8 cellular contexts compared by ENCODE assay signal in the genomic region with DNA sequence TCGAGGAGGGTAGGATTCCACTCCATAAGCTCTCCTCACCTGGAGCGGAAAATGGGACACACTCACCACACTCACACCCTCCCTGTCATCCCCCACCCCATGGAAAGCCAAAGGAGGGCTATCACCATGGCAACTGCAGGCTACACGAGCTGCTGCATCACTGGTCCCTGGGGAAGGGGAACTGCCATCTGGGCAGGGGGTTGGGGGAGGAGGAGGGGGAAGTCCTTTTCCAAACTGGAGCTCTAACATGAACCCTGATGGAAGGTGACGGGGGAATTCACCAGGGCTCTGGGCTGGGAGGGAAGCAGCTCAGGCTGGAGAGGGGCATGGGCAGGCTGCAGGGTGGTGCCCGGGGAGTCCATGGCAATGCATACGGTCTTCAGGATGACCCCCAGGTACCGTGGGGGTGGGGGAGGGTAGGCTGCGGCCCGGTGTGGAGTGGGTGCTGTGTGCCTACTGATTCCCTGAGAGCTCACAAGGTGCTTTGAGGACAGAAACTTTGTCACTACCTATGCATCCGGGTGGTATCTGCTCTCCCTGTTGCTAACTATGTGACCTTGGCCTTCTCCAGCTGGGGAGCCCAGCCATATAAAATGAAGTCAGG.
DNase-seq lines count a peak whose midpoint lies in the region; ATAC-seq, FAIRE-seq and TF ChIP-seq lines count a peak whose summit lies in the region.

No MANE protein-coding gene starts in this region.

- no peaks in the 10 kb centered on the region for H3K79me2 ChIP-seq in H1 (ENCODE audit: control insufficient read depth in 1 of 2, insufficient read depth in 2 of 2, low read length in 2 of 2)

- H3K56ac ChIP-seq in H1 (replicated peaks; ENCODE audit: insufficient read length, low read depth, low read length): no peak overlapping the region

- 71% methylated on average over 10 of the region's 10 CpGs; no CpG with 5 or more reads in 1 of the 2 experiments for WGBS in H1 (ENCODE audit: extremely low coverage in 1 of 2, insufficient coverage in 1 of 2, insufficient read length in 1 of 2, insufficient replicate concordance in 2 of 2, low coverage in 1 of 2, low lambda C conversion rate in 2 of 2, missing lambda C conversion rate in 1 of 2), 2 experiments

- peak overlapping the region; percentile 65 for H2BK120ac ChIP-seq in H1 (replicated peaks; ENCODE audit: low read depth, low read length)

- peaks cover 5% of the 10 kb centered on the region; the same call in 1 of the 2 replicates for H3K23me2 ChIP-seq in H1 (ENCODE audit: low read depth, low read length)

- no peaks in the 10 kb centered on the region for H4K20me1 ChIP-seq in H1 (replicated peaks in 1 of 2; ENCODE audit: control insufficient read depth in 1 of 2, insufficient read depth in 2 of 2, low read length in 2 of 2)

- H3K4ac ChIP-seq in H1 (replicated peaks; ENCODE audit: insufficient read length, low read depth, low read length): peak overlapping the region; percentile 36

- no peaks in the 10 kb centered on the region for H3K36me3 Mint-ChIP-seq in HFFc6 (ENCODE audit: low read depth)
- H3K36me3 Mint-ChIP-seq in CD8-positive, alpha-beta T cell: no peaks in the 10 kb centered on the region

- DNase-seq in HFFc6 (no peak), NCI-H446 (lab: John Stamatoyannopoulos, UW) (peak; percentile 90 to 94), H1 (ENCODE audit: low read depth in 1 of 2, low spot score in 2 of 2) (no peak), LoVo (ENCODE audit: low spot score) (no peak), HuH-7 (ENCODE audit: low spot score) (no peak)
- no peak for DNase-seq in CD8-positive, alpha-beta T cell

- FAIRE-seq in H1 (lab: Jason Lieb, UNC): no peak

- intact Hi-C loops in CD8-positive, alpha-beta T cell (cut with DNase I, micrococcal nuclease): no loop called here

- H3K9ac ChIP-seq in H1 (replicated peaks in 1 of 4; ENCODE audit: extremely low read depth in 1 of 4, low read depth in 3 of 4, low read length in 3 of 4) (no peak overlapping the region; a peak in 1 of 7 replicates), skeletal muscle satellite cell (ENCODE audit: low read depth, low read length) (peak overlapping the region; percentile 87)

- TF ChIP-seq POLR2A in H1 (IDR thresholded peaks at IDR 0.05; ENCODE audit: control extremely low read depth in 1 of 2, low read depth in 2 of 2, low read length in 2 of 2): no peak

- H2BK5ac ChIP-seq in H1 (ENCODE audit: low read depth, low read length): peak overlapping the region; percentile 84; the same call in 1 of the 2 replicates

- H3K4me1 ChIP-seq in H1 (replicated peaks in 1 of 4; ENCODE audit: control insufficient read depth in 3 of 4, insufficient read depth in 4 of 4, low read length in 3 of 4): peaks cover 17 to 64% (median 53%) of the 10 kb centered on the region in 4 experiments
- peaks cover 43% of the 10 kb centered on the region for H3K4me1 ChIP-seq in skeletal muscle satellite cell (ENCODE audit: control insufficient read depth, insufficient read depth, low read length)
- H3K4me1 ChIP-seq in CD8-positive, alpha-beta T cell (ENCODE audit: insufficient read depth, low read length): peaks cover 19% of the 10 kb centered on the region

- H3K4me3 ChIP-seq in H1 (ENCODE audit: extremely low read depth in 1 of 4, insufficient read depth in 2 of 4, low read depth in 3 of 4, low read length in 4 of 4) (no peak overlapping the region), skeletal muscle satellite cell (ENCODE audit: low read length) (peak overlapping the region; percentile 40)
- H3K4me3 ChIP-seq in CD8-positive, alpha-beta T cell (ENCODE audit: low read depth, low read length): no peak overlapping the region

- peaks cover 2% of the 10 kb centered on the region for H3K27me3 Mint-ChIP-seq in HFFc6 (ENCODE audit: insufficient read depth)
- H3K27me3 Mint-ChIP-seq in CD8-positive, alpha-beta T cell (ENCODE audit: low read depth): no peaks in the 10 kb centered on the region

- no peak overlapping the region for H3K4me3 Mint-ChIP-seq in HFFc6
- H3K4me3 Mint-ChIP-seq in CD8-positive, alpha-beta T cell: no peak overlapping the region

- H3K18ac ChIP-seq in H1 (ENCODE audit: extremely low read depth, low read length): peak overlapping the region; percentile 93

- no peaks in the 10 kb centered on the region for H3K27me3 ChIP-seq in H1 (replicated peaks in 1 of 4; ENCODE audit: control insufficient read depth in 3 of 4, extremely low read depth in 1 of 4, insufficient read depth in 3 of 4, low read length in 3 of 4)
- H3K27me3 ChIP-seq in skeletal muscle satellite cell (ENCODE audit: control insufficient read depth, insufficient read depth, low read length): no peaks in the 10 kb centered on the region
- H3K27me3 ChIP-seq in CD8-positive, alpha-beta T cell (ENCODE audit: insufficient read depth, low read length): no peaks in the 10 kb centered on the region

- POLR2A ChIA-PET in H1 (lab: Charles Lee; ENCODE audit: partially characterized antibody): interaction anchor here (0.6 to 10.1 kb wide), 19 partner anchors 8 to 221 kb away, joined by 3 to 78 read pairs (median 4); partner anchors contain the start of genes IRF2BPL and ZDHHC22
- POLR2A ChIA-PET in CD8-positive, alpha-beta T cell (lab: Charles Lee): interaction anchor here (1.0 kb wide), 1 partner anchor 11 kb away, joined by 3 read pairs; no protein-coding TSS in a partner anchor

- peak overlapping the region; percentile 99 for H3K27ac Mint-ChIP-seq in HFFc6
- H3K27ac Mint-ChIP-seq in CD8-positive, alpha-beta T cell: no peak overlapping the region

- CTCF ChIA-PET in H1 (lab: Charles Lee; ENCODE audit: partially characterized antibody): interaction anchor here (0.6 to 24.1 kb wide), 18 partner anchors 9 to 215 kb away, joined by 3 to 424 read pairs (median 126); no protein-coding TSS in a partner anchor
- CTCF ChIA-PET in CD8-positive, alpha-beta T cell (lab: Charles Lee): interaction anchor here (0.9 to 5.9 kb wide), 12 partner anchors 8 to 150 kb away, joined by 3 to 58 read pairs (median 6); no protein-coding TSS in a partner anchor

- H3K79me1 ChIP-seq in H1 (ENCODE audit: low read depth, low read length): no peaks in the 10 kb centered on the region

- no peak overlapping the region; the same call in 1 of the 2 replicates for H3K27ac ChIP-seq in H1 (ENCODE audit: low read depth, low read length)
- H3K27ac ChIP-seq in CD8-positive, alpha-beta T cell (ENCODE audit: low read depth, low read length): no peak overlapping the region

- TF ChIP-seq CTCF in HFFc6 (IDR thresholded peaks at IDR 0.05): no peak
- no peak for TF ChIP-seq CTCF in H1 (IDR thresholded peaks at IDR 0.05; ENCODE audit: control extremely low read depth in 1 of 3, insufficient read depth in 1 of 3, low read depth in 1 of 3, low read length in 3 of 3)
- TF ChIP-seq CTCF in CD8-positive, alpha-beta T cell (IDR thresholded peaks at IDR 0.05): no peak

- H3K4me1 Mint-ChIP-seq in HFFc6 (ENCODE audit: low read depth): peaks cover 68% of the 10 kb centered on the region
- H3K4me1 Mint-ChIP-seq in CD8-positive, alpha-beta T cell (ENCODE audit: low read depth): peaks cover 39% of the 10 kb centered on the region

- peak overlapping the region; percentile 98 for H2BK12ac ChIP-seq in H1 (ENCODE audit: low read depth, low read length)

- H4K5ac ChIP-seq in H1 (ENCODE audit: insufficient read length, low read depth, low read length): no peak overlapping the region

- H3K9me3 ChIP-seq in H1 (ENCODE audit: insufficient read depth in 2 of 2, low read depth in 1 of 2, low read length in 1 of 2) (no peaks in the 10 kb centered on the region), skeletal muscle satellite cell (replicated peaks; ENCODE audit: low read length) (no peaks in the 10 kb centered on the region)
- no peaks in the 10 kb centered on the region for H3K9me3 ChIP-seq in CD8-positive, alpha-beta T cell (ENCODE audit: low read length)

- TF ChIP-seq RAD21 in H1 (IDR thresholded peaks at IDR 0.05 in 1 of 2, conservative IDR thresholded peaks at IDR 0.05 in 1 of 2; ENCODE audit: low read depth in 2 of 2, low read length in 2 of 2): no peak

- H4K91ac ChIP-seq in H1 (replicated peaks; ENCODE audit: insufficient read length, low read length): peak overlapping the region; percentile 76

- H2BK15ac ChIP-seq in H1 (ENCODE audit: low read length): peak overlapping the region; percentile 96

- H3K14ac ChIP-seq in H1 (ENCODE audit: insufficient read length): no peak overlapping the region

- no peak overlapping the region for H3K4me2 ChIP-seq in H1 (ENCODE audit: insufficient read depth in 1 of 2, low read depth in 2 of 2, low read length in 2 of 2)
- H3K4me2 ChIP-seq in skeletal muscle satellite cell (ENCODE audit: low read length): peak overlapping the region; percentile 72

- H2AFZ ChIP-seq in H1 (ENCODE audit: low read length): no peak overlapping the region

- H3K36me3 ChIP-seq in H1 (ENCODE audit: control insufficient read depth in 2 of 4, insufficient read depth in 4 of 4, low read length in 3 of 4): no peaks in the 10 kb centered on the region
- H3K36me3 ChIP-seq in skeletal muscle satellite cell (ENCODE audit: insufficient read depth, low read length): no peaks in the 10 kb centered on the region
- H3K36me3 ChIP-seq in CD8-positive, alpha-beta T cell (ENCODE audit: insufficient read depth, low read length): no peaks in the 10 kb centered on the region

- no peak overlapping the region for H4K8ac ChIP-seq in H1 (ENCODE audit: extremely low read depth, insufficient read depth, low read length)

- H2AK5ac ChIP-seq in H1 (ENCODE audit: low read depth, low read length): peak overlapping the region; percentile 46; the same call in 1 of the 2 replicates

- no peak overlapping the region for H3K23ac ChIP-seq in H1 (ENCODE audit: insufficient read length)

- H3K9me3 Mint-ChIP-seq in HFFc6: no peaks in the 10 kb centered on the region
- no peaks in the 10 kb centered on the region for H3K9me3 Mint-ChIP-seq in CD8-positive, alpha-beta T cell

- H2BK20ac ChIP-seq in H1 (ENCODE audit: low read length): peak overlapping the region; percentile 99; the same call in 1 of the 2 replicates

- no peak for TF ChIP-seq EP300 in H1 (IDR thresholded peaks at IDR 0.05; ENCODE audit: borderline replicate concordance in 1 of 2, low read depth in 2 of 2, low read length in 2 of 2)

- ATAC-seq in HG03342 (IDR thresholded peaks at IDR 0.05; ENCODE audit: unreplicated experiment): no peak
- no peak for ATAC-seq in CD8-positive, alpha-beta T cell

TF ChIP-seq in H1, 55 proteins besides CTCF, POLR2A, EP300 and RAD21 (continues in another document):
- TF ChIP-seq GTF2F1 (IDR thresholded peaks at IDR 0.05; ENCODE audit: borderline replicate concordance, low read depth, low read length) (no peak), YY1 (IDR thresholded peaks at IDR 0.05; ENCODE audit: low read depth, low read length) (no peak), SP4 (IDR thresholded peaks at IDR 0.05; ENCODE audit: low read length) (no peak), RBBP5 (IDR thresholded peaks at IDR 0.05; ENCODE audit: borderline replicate concordance, low read depth, low read length) (no peak), BACH1 (IDR thresholded peaks at IDR 0.05; ENCODE audit: low read length) (no peak), TBP (IDR thresholded peaks at IDR 0.05; ENCODE audit: low read depth, low read length) (no peak), CEBPB (IDR thresholded peaks at IDR 0.05; ENCODE audit: low read depth, low read length) (no peak), TAF1 (IDR thresholded peaks at IDR 0.05; ENCODE audit: low read depth, low read length) (no peak), CREB1 (IDR thresholded peaks at IDR 0.05) (no peak), JUND (IDR thresholded peaks at IDR 0.05; ENCODE audit: low read length) (no peak)

Comparison
In these comparisons a context has a peak if more than half of its experiments do, and no peak if none do; other contexts are left out.
1. DNase-seq: peak in NCI-H446 (2 of 2); none in HFFc6 (single experiment), H1 (0 of 2), LoVo (single experiment), HuH-7 (single experiment) and CD8-positive, alpha-beta T cell (0 of 7).